In the genomic region with DNA sequence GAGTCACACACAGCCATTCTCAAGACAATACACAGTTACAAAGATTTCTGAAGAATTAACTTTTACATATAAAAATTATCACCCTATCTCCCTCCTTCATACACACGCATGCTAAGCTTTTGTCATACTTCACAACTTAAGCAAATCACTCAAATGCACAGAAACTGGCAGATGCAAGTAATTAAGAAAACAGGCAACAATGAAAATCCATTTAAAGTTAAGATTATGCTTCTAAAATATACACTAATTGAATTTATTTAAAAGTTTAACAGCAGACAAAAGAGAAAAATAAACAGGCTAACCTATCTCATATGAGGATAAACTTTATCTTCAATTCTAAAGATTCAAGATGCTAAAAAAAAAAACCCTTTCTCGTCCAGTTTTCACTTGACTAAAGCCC, we compare ENCODE assay signal across 27 cellular contexts.
"Had no signal": no experiment of that assay in that cellular context is flagged by ENCODE, and none has a peak within 500 bp of the region (broad histone marks: within the 10 kb centered on the region; RNA-seq: fewer than 3 reads in every experiment).

No MANE protein-coding gene starts in this region.

- DNase-seq: activated B cell treated with CpG ODN at 0.5 μM for 24 hours; activated CD4-positive, alpha-beta T cell treated with anti-CD3 and anti-CD28 coated beads for 48 hours; activated CD4-positive, alpha-beta T cell treated with anti-CD3 and anti-CD28 coated beads, Interleukin-2, amount 50 U/mL, for 1 hour; activated CD4-positive, alpha-beta T cell treated with anti-CD3 and anti-CD28 coated beads, Interleukin-2, amount 50 U/mL, for 48 hours; activated CD8-positive, alpha-beta memory T cell treated with anti-CD3 and anti-CD28 coated beads for 24 hours; activated CD8-positive, alpha-beta T cell treated with anti-CD3 and anti-CD28 coated beads for 36 hours; activated effector memory CD4-positive, alpha-beta T cell treated with anti-CD3 and anti-CD28 coated beads, Interleukin-2, amount 50 U/mL, for 16 hours; activated naive CD4-positive, alpha-beta T cell treated with anti-CD3 and anti-CD28 coated beads for 36 hours; activated naive CD8-positive, alpha-beta T cell treated with anti-CD3 and anti-CD28 coated beads for 36 hours; activated naive CD8-positive, alpha-beta T cell treated with anti-CD3 and anti-CD28 coated beads, Interleukin-2, amount 50 U/mL, for 24 hours; activated T-cell treated with anti-CD3 and anti-CD28 coated beads, Interleukin-2, amount 50 U/mL, for 1 hour; activated T-cell treated with anti-CD3 and anti-CD28 coated beads, Interleukin-2, amount 50 U/mL, for 48 hours; amygdala; aorta; central memory CD4-positive, alpha-beta T cell; cerebellar nuclear complex; colonic mucosa; dorsolateral prefrontal cortex; effector memory CD4-positive, alpha-beta T cell; endodermal cell; esophagus squamous epithelium; foreskin melanocyte; heart right ventricle; T-helper 1 cell; T-helper 17 cell had no signal

- ATAC-seq: activated CD4-positive, CD25-positive, alpha-beta regulatory T cell treated with anti-CD3 and anti-CD28 coated beads, Interleukin-2, amount 50 U/mL, for 24 hours; activated CD8-positive, alpha-beta T cell treated with anti-CD3 and anti-CD28 coated beads for 36 hours; activated naive CD8-positive, alpha-beta T cell treated with anti-CD3 and anti-CD28 coated beads, Interleukin-2, amount 50 U/mL, for 24 hours; gastroesophageal sphincter; T-helper 17 cell had no signal
